ENCODE assay signal across 11 cellular contexts in the genomic region with DNA sequence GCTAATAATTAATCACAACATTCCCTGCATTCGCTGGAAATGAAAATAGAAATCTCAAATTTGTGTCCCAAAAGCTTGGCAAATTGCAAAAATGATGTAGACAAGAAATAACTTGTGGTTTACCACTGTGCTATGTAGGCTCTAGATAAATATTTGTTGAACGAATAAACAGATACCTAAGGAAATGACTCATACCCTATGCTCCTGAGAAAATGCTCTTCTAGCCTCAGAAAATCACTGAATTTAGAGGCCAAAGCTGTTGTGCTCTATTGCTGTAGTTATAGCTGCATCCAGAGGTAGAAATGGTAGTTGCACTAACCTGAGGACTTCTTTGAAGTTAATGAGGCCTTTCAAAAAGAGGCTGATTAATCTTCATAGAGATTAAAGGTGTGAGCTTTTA.
DNase-seq lines count a peak whose midpoint lies in the region; ATAC-seq and TF ChIP-seq lines count a peak whose summit lies in the region.
"Had no signal": no experiment of that assay in that cellular context is flagged by ENCODE, and none has a peak within 500 bp of the region (broad histone marks: within the 10 kb centered on the region; RNA-seq: fewer than 3 reads in every experiment).

No MANE protein-coding gene starts in this region.

- ATAC-seq in GM21717 (IDR thresholded peaks at IDR 0.05; ENCODE audit: unreplicated experiment) (no peak), HG03460 (IDR thresholded peaks at IDR 0.05; ENCODE audit: unreplicated experiment) (no peak), omental fat pad (ENCODE audit: low FRiP score) (no peak)

- peak; percentile 9 for DNase-seq in GM12865 (ENCODE audit: low read depth)
- peak; percentile 43 for DNase-seq in NCI-H510A treated with DMSO at 0.1 percent for 48 hours (lab: John Stamatoyannopoulos, UW)
- peak; percentile 96 for DNase-seq in choroid plexus epithelial cell (ENCODE audit: low read depth)
- peak; percentile 100 for DNase-seq in renal cortical epithelial cell (ENCODE audit: low read depth)
- no peak for DNase-seq in activated CD4-positive, alpha-beta T cell treated with anti-CD3 and anti-CD28 coated beads, Interleukin-2, amount 50 U/mL, for 1 hour
- no peak for DNase-seq in omental fat pad (ENCODE audit: low spot score)
- DNase-seq: dorsolateral prefrontal cortex, tibial artery had no signal

- no peak overlapping the region for H3K4me3 ChIP-seq in GM12865 (ENCODE audit: low read depth, low read length)
- H3K4me3 ChIP-seq in choroid plexus epithelial cell (ENCODE audit: low read depth, low read length) = no peak overlapping the region
- H3K4me3 ChIP-seq: dorsolateral prefrontal cortex, lung, tibial artery had no signal

- TF ChIP-seq CTCF in GM12865 (IDR thresholded peaks at IDR 0.05; ENCODE audit: insufficient read depth, low read depth, low read length, missing control alignments) (no peak), choroid plexus epithelial cell (conservative IDR thresholded peaks at IDR 0.05; ENCODE audit: low read depth, low read length) (peak; percentile 69), omental fat pad (IDR thresholded peaks at IDR 0.05) (no peak)

Comparison
In these comparisons a context has a peak if more than half of its experiments do, and no peak if none do; other contexts are left out.
1. DNase-seq: peak in GM12865 (single experiment), NCI-H510A treated with DMSO at 0.1 percent for 48 hours (single experiment), choroid plexus epithelial cell (single experiment) and renal cortical epithelial cell (single experiment); none in activated CD4-positive, alpha-beta T cell treated with anti-CD3 and anti-CD28 coated beads, Interleukin-2, amount 50 U/mL, for 1 hour (single experiment) and omental fat pad (single experiment).